Comparison of ENCODE assay signal across 8 cellular contexts in the genomic region with DNA sequence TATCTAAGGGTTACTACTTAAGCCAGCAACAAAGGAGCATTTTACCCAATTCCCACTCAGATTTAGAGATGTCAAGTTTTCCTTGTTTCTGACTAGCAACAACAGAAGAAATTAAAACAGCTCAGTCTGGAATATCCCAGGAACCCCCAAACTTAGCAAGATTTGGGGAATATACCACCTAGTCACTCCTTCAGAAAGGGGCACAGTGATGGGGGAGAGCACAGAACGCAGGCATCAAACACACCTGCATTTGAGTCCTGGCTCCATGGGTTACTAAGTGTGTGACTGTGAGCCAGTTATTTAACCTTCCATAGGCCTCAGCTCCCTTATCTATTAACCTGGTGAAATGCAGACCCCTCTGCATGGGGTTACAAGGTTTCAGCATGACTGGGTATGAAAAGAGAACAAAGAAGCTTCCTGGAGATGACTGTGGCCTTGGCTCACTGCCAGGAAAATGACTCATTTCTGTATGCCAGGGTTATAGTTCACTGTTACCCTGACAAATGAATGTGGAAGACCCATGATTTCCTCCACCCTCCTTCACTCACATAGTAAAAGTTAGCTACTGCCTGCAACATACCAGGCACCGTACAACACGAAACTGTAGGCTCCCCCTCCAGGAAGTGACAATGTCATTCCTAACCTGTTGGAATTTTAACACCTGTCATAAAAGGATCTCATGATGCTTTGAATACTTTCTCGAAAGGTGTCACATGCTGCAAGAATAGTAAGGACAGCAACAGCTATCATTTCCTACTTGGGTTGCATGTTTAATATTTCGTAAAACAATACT.
A peak's percentile ranks its signal among the peaks of the same experiment; 100 is the strongest.
DNase-seq lines count a peak whose midpoint lies in the region; ATAC-seq and TF ChIP-seq lines count a peak whose summit lies in the region.

No MANE protein-coding gene starts in this region.

- H3K4me3 Mint-ChIP-seq in activated naive CD8-positive, alpha-beta T cell treated with anti-CD3 and anti-CD28 coated beads for 36 hours, result peak overlapping the region; percentile 25

- no peak overlapping the region for H3K27ac ChIP-seq in dorsolateral prefrontal cortex

- no peak for TF ChIP-seq CTCF in dorsolateral prefrontal cortex (IDR thresholded peaks at IDR 0.05 in 54 of 56, conservative IDR thresholded peaks at IDR 0.05 in 2 of 56; ENCODE audit: low read depth in 1 of 56, partially characterized antibody in 56 of 56)

- H3K27me3 ChIP-seq in dorsolateral prefrontal cortex, result no peaks in the 10 kb centered on the region

- H3K27me3 Mint-ChIP-seq in activated naive CD8-positive, alpha-beta T cell treated with anti-CD3 and anti-CD28 coated beads for 36 hours, result no peaks in the 10 kb centered on the region

- peaks cover 16% of the 10 kb centered on the region for H3K9me3 Mint-ChIP-seq in activated naive CD8-positive, alpha-beta T cell treated with anti-CD3 and anti-CD28 coated beads for 36 hours

- ATAC-seq in GM18502 (IDR thresholded peaks at IDR 0.05; ENCODE audit: poor library complexity, unreplicated experiment) (peak; percentile 98), HG02642 (IDR thresholded peaks at IDR 0.05; ENCODE audit: poor library complexity, unreplicated experiment) (peak; percentile 91)

- H3K4me1 Mint-ChIP-seq in activated naive CD8-positive, alpha-beta T cell treated with anti-CD3 and anti-CD28 coated beads for 36 hours, result peaks cover 32% of the 10 kb centered on the region

- H3K36me3 Mint-ChIP-seq in activated naive CD8-positive, alpha-beta T cell treated with anti-CD3 and anti-CD28 coated beads for 36 hours, result peaks cover 24% of the 10 kb centered on the region

- DNase-seq in MV-4-11 (lab: John Stamatoyannopoulos, UW), result peak; percentile 97
- peak; percentile 91 to 96 for DNase-seq in SW 1271 (lab: John Stamatoyannopoulos, UW)
- peak; percentile 88 for DNase-seq in activated naive CD8-positive, alpha-beta T cell treated with anti-CD3 and anti-CD28 coated beads for 36 hours
- DNase-seq in kidney tubule cell (ENCODE audit: low spot score), result peak; percentile 100
- DNase-seq in stimulated activated CD4-positive, alpha-beta T cell treated with anti-CD3 and anti-CD28 coated beads, TNF-alpha, amount 100 ng/mL, for 48 hours (ENCODE audit: low read depth in 3 of 3), result peak; percentile 87 to 93 (median 89)
- no peak for DNase-seq in dorsolateral prefrontal cortex

- intact Hi-C loops in dorsolateral prefrontal cortex (cut with DNase I), result no loop called here

- H3K4me3 ChIP-seq in dorsolateral prefrontal cortex, result no peak overlapping the region

- peak overlapping the region; percentile 87 for H3K27ac Mint-ChIP-seq in activated naive CD8-positive, alpha-beta T cell treated with anti-CD3 and anti-CD28 coated beads for 36 hours

Comparison
In these comparisons a context has a peak if more than half of its experiments do, and no peak if none do; other contexts are left out.
1. DNase-seq: peak in MV-4-11 (single experiment), SW 1271 (2 of 2), activated naive CD8-positive, alpha-beta T cell treated with anti-CD3 and anti-CD28 coated beads for 36 hours (single experiment), kidney tubule cell (single experiment) and stimulated activated CD4-positive, alpha-beta T cell treated with anti-CD3 and anti-CD28 coated beads, TNF-alpha, amount 100 ng/mL, for 48 hours (3 of 3); none in dorsolateral prefrontal cortex (0 of 10).